Comparison of ENCODE assay signal across 9 cellular contexts in the genomic region with DNA sequence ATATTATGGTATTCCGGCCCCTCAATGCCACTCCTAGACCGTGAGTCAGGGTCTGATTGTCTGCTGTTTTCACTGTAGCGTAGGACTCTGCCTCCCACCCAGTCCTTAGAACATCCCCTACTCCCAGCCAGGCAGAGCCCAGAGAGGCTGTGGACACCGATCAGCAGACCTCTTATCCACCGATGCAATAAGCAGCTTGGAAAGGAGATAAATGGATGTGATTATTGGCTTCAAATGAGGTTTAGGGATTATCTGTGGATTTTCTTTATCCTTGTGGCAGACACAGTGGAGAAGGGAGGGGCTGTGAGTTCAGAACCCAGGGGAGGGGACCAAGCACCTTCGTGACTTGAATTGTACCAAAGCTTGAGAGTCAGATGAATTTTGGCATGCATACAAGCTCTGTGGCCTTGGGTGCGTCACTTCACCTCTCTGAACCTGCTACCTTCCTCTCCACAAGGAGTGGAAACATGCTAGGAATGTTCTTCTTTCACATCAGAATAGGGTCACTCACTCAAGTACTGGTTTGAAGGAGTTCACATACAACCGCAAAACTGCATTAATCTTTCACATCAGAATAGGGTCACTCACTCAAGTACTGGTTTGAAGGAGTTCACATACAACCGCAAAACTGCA.
"Had no signal": no experiment of that assay in that cellular context is flagged by ENCODE, and none has a peak within 500 bp of the region (broad histone marks: within the 10 kb centered on the region; RNA-seq: fewer than 3 reads in every experiment).

No MANE protein-coding gene starts in this region.

- DNase-seq: GM23248, GOT3, H7, HFFc6, IMR-90 had no signal

- H3K9me3 ChIP-seq: HAP-1 had no signal

- ATAC-seq: HCT116, K562 had no signal

- H3K4me3 ChIP-seq: GM23248, HAP-1, K562 had no signal

- H3K4me1 ChIP-seq: HAP-1 had no signal

- H3K27ac ChIP-seq: GM23248, HL-60 had no signal

- H3K36me3 ChIP-seq: HAP-1 had no signal
